1 cellular context compared by ENCODE assay signal in the genomic region with DNA sequence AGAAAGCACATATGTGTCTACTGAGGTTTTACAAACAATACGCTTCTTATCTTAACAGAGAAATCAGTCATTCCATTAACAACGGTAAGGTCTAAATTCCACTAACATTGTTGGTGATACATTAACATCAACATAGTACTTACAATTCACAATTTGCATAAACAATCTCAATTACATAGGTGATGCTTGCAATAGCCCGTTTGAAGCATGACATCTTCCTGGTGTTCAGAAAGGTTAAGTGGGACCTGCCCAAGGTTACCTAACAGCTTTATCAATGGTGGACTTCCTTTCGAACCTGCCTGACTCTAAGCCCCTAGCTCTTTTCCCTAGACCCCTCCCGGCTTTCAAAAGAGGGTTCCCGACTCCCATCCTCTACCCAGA.
TF ChIP-seq lines count a peak whose summit lies in the region.

No MANE protein-coding gene starts in this region.

TF ChIP-seq in K562, 482 proteins besides CTCF, POLR2A, EP300 and RAD21:
- TF ChIP-seq YY1 (IDR thresholded peaks at IDR 0.05; ENCODE audit: borderline replicate concordance in 1 of 3, control insufficient read depth in 1 of 3, extremely low read depth in 1 of 3, insufficient read depth in 3 of 3, insufficient read length in 1 of 3, insufficient replicate concordance in 2 of 3, low read depth in 1 of 3, low read length in 2 of 3) (peak in 1 of 3 experiments; percentile 38), BRF1 (IDR thresholded peaks at IDR 0.05; ENCODE audit: borderline replicate concordance, extremely low read depth, insufficient read length) (no peak), POLR2H (tag; IDR thresholded peaks at IDR 0.05; ENCODE audit: low read depth) (no peak; the same call in 1 of the 2 replicates), MEF2D (tag; conservative IDR thresholded peaks at IDR 0.05; ENCODE audit: low read depth) (no peak), ZNF263 (CRISPR knock-in tag; IDR thresholded peaks at IDR 0.05; ENCODE audit: borderline replicate concordance) (no peak), FOXA3 (CRISPR knock-in tag; conservative IDR thresholded peaks at IDR 0.05 in 1 of 2, IDR thresholded peaks at IDR 0.05 in 1 of 2) (no peak), NFRKB (IDR thresholded peaks at IDR 0.05; ENCODE audit: low read depth) (0 out of 2 replicates have a peak, but pooled peaks have one; percentile 20), ZEB2 (IDR thresholded peaks at IDR 0.05) (no peak), ESRRA (IDR thresholded peaks at IDR 0.05; ENCODE audit: borderline replicate concordance, low read depth) (peak; percentile 34; the same call in 1 of the 2 replicates), ARID3B (CRISPR knock-in tag; IDR thresholded peaks at IDR 0.05; ENCODE audit: borderline replicate concordance) (no peak), EP400 (IDR thresholded peaks at IDR 0.05) (peak; percentile 33), SAP30 (IDR thresholded peaks at IDR 0.05; ENCODE audit: borderline replicate concordance, insufficient read depth, low read depth, low read length, poor library complexity, severe bottlenecking) (no peak), TEAD4 (IDR thresholded peaks at IDR 0.05; ENCODE audit: low read length) (0 out of 2 replicates have a peak, but pooled peaks have one; percentile 13), TEAD4 (CRISPR knock-in tag; IDR thresholded peaks at IDR 0.05; ENCODE audit: borderline replicate concordance) (no peak), ZSCAN29 (IDR thresholded peaks at IDR 0.05) (no peak), SREBF2 (CRISPR knock-in tag; IDR thresholded peaks at IDR 0.05) (no peak), GABPA (tag; conservative IDR thresholded peaks at IDR 0.05; ENCODE audit: low read depth) (0 out of 2 replicates have a peak, but pooled peaks have one; percentile 23), TAF1 (IDR thresholded peaks at IDR 0.05; ENCODE audit: control insufficient read depth, extremely low read depth, insufficient read depth, low read length, severe bottlenecking) (peak; percentile 14), CBFA2T3 (IDR thresholded peaks at IDR 0.05) (no peak), NCOR1 (IDR thresholded peaks at IDR 0.05) (no peak), SOX6 (IDR thresholded peaks at IDR 0.05) (0 out of 2 replicates have a peak, but pooled peaks have one; percentile 32), ZNF239 (CRISPR knock-in tag; IDR thresholded peaks at IDR 0.05) (no peak), DACH1 (IDR thresholded peaks at IDR 0.05; ENCODE audit: partially characterized antibody) (peak; percentile 9), L3MBTL2 (IDR thresholded peaks at IDR 0.05) (no peak), MEIS2 (IDR thresholded peaks at IDR 0.05; ENCODE audit: partially characterized antibody) (peak; percentile 3), DLX4 (CRISPR knock-in tag; IDR thresholded peaks at IDR 0.05) (no peak), CEBPB (tag; IDR thresholded peaks at IDR 0.05) (peak; percentile 9; the same call in 1 of the 2 replicates), RFX5 (IDR thresholded peaks at IDR 0.05; ENCODE audit: low read depth, low read length) (no peak)
- TF ChIP-seq, protein P1, sequence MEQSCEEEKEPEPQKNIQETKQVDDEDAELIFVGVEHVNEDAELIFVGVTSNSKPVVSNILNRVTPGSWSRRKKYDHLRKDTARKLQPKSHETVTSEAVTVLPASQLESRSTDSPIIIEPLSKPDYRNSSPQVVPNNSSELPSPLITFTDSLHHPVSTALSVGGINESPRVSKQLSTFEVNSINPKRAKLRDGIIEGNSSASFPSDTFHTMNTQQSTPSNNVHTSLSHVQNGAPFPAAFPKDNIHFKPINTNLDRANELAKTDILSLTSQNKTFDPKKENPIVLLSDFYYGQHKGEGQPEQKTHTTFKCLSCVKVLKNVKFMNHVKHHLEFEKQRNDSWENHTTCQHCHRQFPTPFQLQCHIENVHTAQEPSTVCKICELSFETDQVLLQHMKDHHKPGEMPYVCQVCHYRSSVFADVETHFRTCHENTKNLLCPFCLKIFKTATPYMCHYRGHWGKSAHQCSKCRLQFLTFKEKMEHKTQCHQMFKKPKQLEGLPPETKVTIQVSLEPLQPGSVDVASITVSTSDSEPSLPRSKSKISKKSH (CRISPR knock-in tag; IDR thresholded peaks at IDR 0.05), result no peak
- TF ChIP-seq, protein P2, sequence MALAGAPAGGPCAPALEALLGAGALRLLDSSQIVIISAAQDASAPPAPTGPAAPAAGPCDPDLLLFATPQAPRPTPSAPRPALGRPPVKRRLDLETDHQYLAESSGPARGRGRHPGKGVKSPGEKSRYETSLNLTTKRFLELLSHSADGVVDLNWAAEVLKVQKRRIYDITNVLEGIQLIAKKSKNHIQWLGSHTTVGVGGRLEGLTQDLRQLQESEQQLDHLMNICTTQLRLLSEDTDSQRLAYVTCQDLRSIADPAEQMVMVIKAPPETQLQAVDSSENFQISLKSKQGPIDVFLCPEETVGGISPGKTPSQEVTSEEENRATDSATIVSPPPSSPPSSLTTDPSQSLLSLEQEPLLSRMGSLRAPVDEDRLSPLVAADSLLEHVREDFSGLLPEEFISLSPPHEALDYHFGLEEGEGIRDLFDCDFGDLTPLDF (CRISPR knock-in tag; IDR thresholded peaks at IDR 0.05), result no peak
- TF ChIP-seq, protein P3, sequence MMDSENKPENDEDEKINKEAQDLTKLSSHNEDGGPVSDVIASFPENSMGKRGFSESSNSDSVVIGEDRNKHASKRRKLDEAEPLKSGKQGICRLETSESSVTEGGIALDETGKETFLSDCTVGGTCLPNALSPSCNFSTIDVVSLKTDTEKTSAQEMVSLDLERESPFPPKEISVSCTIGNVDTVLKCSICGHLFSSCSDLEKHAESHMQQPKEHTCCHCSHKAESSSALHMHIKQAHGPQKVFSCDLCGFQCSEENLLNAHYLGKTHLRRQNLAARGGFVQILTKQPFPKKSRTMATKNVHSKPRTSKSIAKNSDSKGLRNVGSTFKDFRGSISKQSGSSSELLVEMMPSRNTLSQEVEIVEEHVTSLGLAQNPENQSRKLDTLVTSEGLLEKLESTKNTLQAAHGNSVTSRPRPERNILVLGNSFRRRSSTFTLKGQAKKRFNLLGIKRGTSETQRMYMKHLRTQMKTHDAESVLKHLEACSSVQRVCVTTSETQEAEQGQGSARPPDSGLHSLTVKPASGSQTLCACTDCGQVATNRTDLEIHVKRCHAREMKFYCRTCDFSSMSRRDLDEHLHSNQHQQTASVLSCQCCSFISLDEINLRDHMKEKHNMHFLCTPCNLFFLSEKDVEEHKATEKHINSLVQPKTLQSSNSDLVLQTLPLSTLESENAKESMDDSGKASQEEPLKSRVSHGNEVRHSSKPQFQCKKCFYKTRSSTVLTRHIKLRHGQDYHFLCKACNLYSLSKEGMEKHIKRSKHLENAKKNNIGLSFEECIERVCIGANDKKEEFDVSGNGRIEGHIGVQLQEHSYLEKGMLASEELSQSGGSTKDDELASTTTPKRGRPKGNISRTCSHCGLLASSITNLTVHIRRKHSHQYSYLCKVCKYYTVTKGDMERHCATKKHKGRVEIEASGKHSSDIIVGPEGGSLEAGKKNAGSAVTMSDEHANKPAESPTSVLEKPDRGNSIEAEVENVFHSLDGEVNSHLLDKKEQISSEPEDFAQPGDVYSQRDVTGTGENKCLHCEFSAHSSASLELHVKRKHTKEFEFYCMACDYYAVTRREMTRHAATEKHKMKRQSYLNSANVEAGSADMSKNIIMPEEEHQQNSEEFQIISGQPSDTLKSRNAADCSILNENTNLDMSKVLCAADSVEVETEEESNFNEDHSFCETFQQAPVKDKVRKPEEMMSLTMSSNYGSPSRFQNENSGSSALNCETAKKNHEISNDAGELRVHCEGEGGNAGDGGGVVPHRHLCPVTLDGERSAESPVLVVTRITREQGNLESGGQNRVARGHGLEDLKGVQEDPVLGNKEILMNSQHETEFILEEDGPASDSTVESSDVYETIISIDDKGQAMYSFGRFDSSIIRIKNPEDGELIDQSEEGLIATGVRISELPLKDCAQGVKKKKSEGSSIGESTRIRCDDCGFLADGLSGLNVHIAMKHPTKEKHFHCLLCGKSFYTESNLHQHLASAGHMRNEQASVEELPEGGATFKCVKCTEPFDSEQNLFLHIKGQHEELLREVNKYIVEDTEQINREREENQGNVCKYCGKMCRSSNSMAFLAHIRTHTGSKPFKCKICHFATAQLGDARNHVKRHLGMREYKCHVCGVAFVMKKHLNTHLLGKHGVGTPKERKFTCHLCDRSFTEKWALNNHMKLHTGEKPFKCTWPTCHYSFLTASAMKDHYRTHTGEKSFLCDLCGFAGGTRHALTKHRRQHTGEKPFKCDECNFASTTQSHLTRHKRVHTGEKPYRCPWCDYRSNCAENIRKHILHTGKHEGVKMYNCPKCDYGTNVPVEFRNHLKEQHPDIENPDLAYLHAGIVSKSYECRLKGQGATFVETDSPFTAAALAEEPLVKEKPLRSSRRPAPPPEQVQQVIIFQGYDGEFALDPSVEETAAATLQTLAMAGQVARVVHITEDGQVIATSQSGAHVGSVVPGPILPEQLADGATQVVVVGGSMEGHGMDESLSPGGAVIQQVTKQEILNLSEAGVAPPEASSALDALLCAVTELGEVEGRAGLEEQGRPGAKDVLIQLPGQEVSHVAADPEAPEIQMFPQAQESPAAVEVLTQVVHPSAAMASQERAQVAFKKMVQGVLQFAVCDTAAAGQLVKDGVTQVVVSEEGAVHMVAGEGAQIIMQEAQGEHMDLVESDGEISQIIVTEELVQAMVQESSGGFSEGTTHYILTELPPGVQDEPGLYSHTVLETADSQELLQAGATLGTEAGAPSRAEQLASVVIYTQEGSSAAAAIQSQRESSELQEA (IDR thresholded peaks at IDR 0.05; ENCODE audit: low read depth), result no peak
- TF ChIP-seq, protein P4, sequence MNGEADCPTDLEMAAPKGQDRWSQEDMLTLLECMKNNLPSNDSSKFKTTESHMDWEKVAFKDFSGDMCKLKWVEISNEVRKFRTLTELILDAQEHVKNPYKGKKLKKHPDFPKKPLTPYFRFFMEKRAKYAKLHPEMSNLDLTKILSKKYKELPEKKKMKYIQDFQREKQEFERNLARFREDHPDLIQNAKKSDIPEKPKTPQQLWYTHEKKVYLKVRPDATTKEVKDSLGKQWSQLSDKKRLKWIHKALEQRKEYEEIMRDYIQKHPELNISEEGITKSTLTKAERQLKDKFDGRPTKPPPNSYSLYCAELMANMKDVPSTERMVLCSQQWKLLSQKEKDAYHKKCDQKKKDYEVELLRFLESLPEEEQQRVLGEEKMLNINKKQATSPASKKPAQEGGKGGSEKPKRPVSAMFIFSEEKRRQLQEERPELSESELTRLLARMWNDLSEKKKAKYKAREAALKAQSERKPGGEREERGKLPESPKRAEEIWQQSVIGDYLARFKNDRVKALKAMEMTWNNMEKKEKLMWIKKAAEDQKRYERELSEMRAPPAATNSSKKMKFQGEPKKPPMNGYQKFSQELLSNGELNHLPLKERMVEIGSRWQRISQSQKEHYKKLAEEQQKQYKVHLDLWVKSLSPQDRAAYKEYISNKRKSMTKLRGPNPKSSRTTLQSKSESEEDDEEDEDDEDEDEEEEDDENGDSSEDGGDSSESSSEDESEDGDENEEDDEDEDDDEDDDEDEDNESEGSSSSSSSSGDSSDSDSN (IDR thresholded peaks at IDR 0.05; ENCODE audit: borderline replicate concordance in 1 of 2, low read depth in 2 of 2, low read length in 2 of 2), result 0 out of 4 replicates have a peak, but pooled peaks of 1 of the 2 experiments have one; percentile 6
- TF ChIP-seq, protein P5, sequence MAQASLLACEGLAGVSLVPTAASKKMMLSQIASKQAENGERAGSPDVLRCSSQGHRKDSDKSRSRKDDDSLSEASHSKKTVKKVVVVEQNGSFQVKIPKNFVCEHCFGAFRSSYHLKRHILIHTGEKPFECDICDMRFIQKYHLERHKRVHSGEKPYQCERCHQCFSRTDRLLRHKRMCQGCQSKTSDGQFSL (CRISPR knock-in tag; IDR thresholded peaks at IDR 0.05), result no peak
- TF ChIP-seq, protein P5 (tag; IDR thresholded peaks at IDR 0.05), result no peak
TF ChIP-seq in K562: peak in this region for 12.
